In genomic region chr4:53558061-53558801, GRCh38 we compare ENCODE assay signal across 10 cellular contexts. TPM values are rescaled to one million over a fixed set of nuclear protein-coding genes. Genes with fewer than 3 reads are reported as not detected.
DNase-seq lines count a peak whose midpoint lies in the region; ATAC-seq and TF ChIP-seq lines count a peak whose summit lies in the region.
"Had no signal": no experiment of that assay in that cellular context is flagged by ENCODE, and none has a peak within 500 bp of the region (broad histone marks: within the 10 kb centered on the region; RNA-seq: fewer than 3 reads in every experiment).

No MANE protein-coding gene starts in this region.

- H3K4me1 Mint-ChIP-seq in endodermal cell (peaks cover 7% of the 10 kb centered on the region), neural progenitor cell (peaks cover 17% of the 10 kb centered on the region)
- H3K4me1 Mint-ChIP-seq: activated naive CD4-positive, alpha-beta T cell treated with anti-CD3 and anti-CD28 coated beads, Interleukin-2, amount 10 ng/mL, durations not matched to agents 7 days and 5 days had no signal

- H3K27ac ChIP-seq in endodermal cell (ENCODE audit: low read depth, low read length), result peak overlapping the region; percentile 69
- H3K27ac ChIP-seq in neural progenitor cell, result no peak overlapping the region

- H3K36me3 Mint-ChIP-seq in endodermal cell (ENCODE audit: low read depth) (no peaks in the 10 kb centered on the region), neural progenitor cell (no peaks in the 10 kb centered on the region)
- H3K36me3 Mint-ChIP-seq: activated naive CD4-positive, alpha-beta T cell treated with anti-CD3 and anti-CD28 coated beads, Interleukin-2, amount 10 ng/mL, durations not matched to agents 7 days and 5 days had no signal

- no peak for TF ChIP-seq CTCF in endodermal cell (conservative IDR thresholded peaks at IDR 0.05)
- no peak for TF ChIP-seq CTCF in neural progenitor cell (IDR thresholded peaks at IDR 0.05)

- peak overlapping the region; percentile 84 for H2AFZ ChIP-seq in neural progenitor cell (replicated peaks)

- H3K4me3 ChIP-seq in endodermal cell (ENCODE audit: low read length) (no peak overlapping the region), neural progenitor cell (no peak overlapping the region)

- no peaks in the 10 kb centered on the region for H3K79me2 ChIP-seq in neural progenitor cell (ENCODE audit: low read depth)

- 85 to 90% methylated on average over 8 to 12 of the region's 12 CpGs for WGBS in endodermal cell (ENCODE audit: insufficient coverage in 1 of 2, insufficient read length in 1 of 2), 2 experiments

- H3K27ac Mint-ChIP-seq in endodermal cell, result no peak overlapping the region
- peak overlapping the region; percentile 57 for H3K27ac Mint-ChIP-seq in neural progenitor cell
- H3K27ac Mint-ChIP-seq: activated naive CD4-positive, alpha-beta T cell treated with anti-CD3 and anti-CD28 coated beads, Interleukin-2, amount 10 ng/mL, durations not matched to agents 7 days and 5 days had no signal

- no peaks in the 10 kb centered on the region for H3K36me3 ChIP-seq in endodermal cell (ENCODE audit: control insufficient read depth, insufficient read depth, low read length)
- no peaks in the 10 kb centered on the region for H3K36me3 ChIP-seq in neural progenitor cell

- intact Hi-C loops in posterior vena cava (cut with DNase I), result no loop called here

- H3K4me3 Mint-ChIP-seq in endodermal cell, result no peak overlapping the region
- H3K4me3 Mint-ChIP-seq in neural progenitor cell, result no peak overlapping the region
- H3K4me3 Mint-ChIP-seq: activated naive CD4-positive, alpha-beta T cell treated with anti-CD3 and anti-CD28 coated beads, Interleukin-2, amount 10 ng/mL, durations not matched to agents 7 days and 5 days had no signal

- H3K9ac ChIP-seq in endodermal cell (ENCODE audit: extremely low read depth, low read length, poor library complexity, severe bottlenecking), result no peak overlapping the region
- H3K9ac ChIP-seq in neural progenitor cell, result no peak overlapping the region

- ATAC-seq in HG02571 (IDR thresholded peaks at IDR 0.05; ENCODE audit: unreplicated experiment), result no peak
- no peak for ATAC-seq in GM19324 (IDR thresholded peaks at IDR 0.05; ENCODE audit: low FRiP score, unreplicated experiment)

- H3K4me1 ChIP-seq in endodermal cell (ENCODE audit: control insufficient read depth, insufficient read depth, low read length) (no peaks in the 10 kb centered on the region), neural progenitor cell (peaks cover 4% of the 10 kb centered on the region)

- peak; percentile 39 for DNase-seq in GDM1 (lab: John Stamatoyannopoulos, UW)
- DNase-seq in NCI-H748 treated with DMSO at 0.1 percent for 48 hours (lab: John Stamatoyannopoulos, UW), result peak; percentile 32
- peak; percentile 64 for DNase-seq in endodermal cell
- peak; percentile 6 for DNase-seq in neural progenitor cell (ENCODE audit: low spot score)
- no peak for DNase-seq in activated CD8-positive, alpha-beta memory T cell treated with anti-CD3 and anti-CD28 coated beads for 24 hours
- DNase-seq in posterior vena cava (ENCODE audit: low spot score), result no peak
- DNase-seq: activated naive CD4-positive, alpha-beta T cell treated with anti-CD3 and anti-CD28 coated beads, Interleukin-2, amount 10 ng/mL, durations not matched to agents 7 days and 5 days; kidney glomerular epithelial cell had no signal

- H3K4me2 ChIP-seq in neural progenitor cell, result no peak overlapping the region

- no peaks in the 10 kb centered on the region for H3K9me3 ChIP-seq in endodermal cell (ENCODE audit: control insufficient read depth, low read length)
- H3K9me3 ChIP-seq in neural progenitor cell (ENCODE audit: low read depth), result no peaks in the 10 kb centered on the region

- H3K27me3 ChIP-seq in endodermal cell (ENCODE audit: control insufficient read depth, insufficient read depth, low read length, poor library complexity, severe bottlenecking), result no peaks in the 10 kb centered on the region
- H3K27me3 ChIP-seq in neural progenitor cell, result no peaks in the 10 kb centered on the region

- no peaks in the 10 kb centered on the region for H3K27me3 Mint-ChIP-seq in endodermal cell (ENCODE audit: insufficient read depth)
- H3K27me3 Mint-ChIP-seq in neural progenitor cell (ENCODE audit: insufficient read depth, low read depth), result no peaks in the 10 kb centered on the region

- no peaks in the 10 kb centered on the region for H3K9me3 Mint-ChIP-seq in endodermal cell
- no peaks in the 10 kb centered on the region for H3K9me3 Mint-ChIP-seq in neural progenitor cell
- H3K9me3 Mint-ChIP-seq: activated naive CD4-positive, alpha-beta T cell treated with anti-CD3 and anti-CD28 coated beads, Interleukin-2, amount 10 ng/mL, durations not matched to agents 7 days and 5 days had no signal

- no peaks in the 10 kb centered on the region for H4K20me1 ChIP-seq in neural progenitor cell (ENCODE audit: low read depth)

- no peaks in the 10 kb centered on the region for H3F3A ChIP-seq in neural progenitor cell (ENCODE audit: low read depth)

RNA-seq across cellular contexts. Expression of gene LNX1, which starts 33.1 kb away (rescaled TPM):
- total RNA-seq in endodermal cell (1 to 10 TPM; 4.4 to 5.4 TPM), neural progenitor cell (ENCODE audit: low replicate concordance) (0.34 and 0.43 TPM in 2 replicates), posterior vena cava (1 to 10 TPM; 3.7 to 4.7 TPM)
- polyA plus RNA-seq in endodermal cell (2013, experiment 1 of 2), result 1.4 TPM
- polyA plus RNA-seq in endodermal cell (2013, experiment 2 of 2), result 0.99 TPM

Comparison
In these comparisons a context has a peak if more than half of its experiments do, and no peak if none do; other contexts are left out.
1. DNase-seq: peak in GDM1 (single experiment), NCI-H748 treated with DMSO at 0.1 percent for 48 hours (single experiment), endodermal cell (single experiment) and neural progenitor cell (single experiment); none in activated CD8-positive, alpha-beta memory T cell treated with anti-CD3 and anti-CD28 coated beads for 24 hours (single experiment) and posterior vena cava (single experiment).